24 cellular contexts compared by ENCODE assay signal in genomic region chr2:119608553-119608952, GRCh38.
DNase-seq lines count a peak whose midpoint lies in the region; ATAC-seq, FAIRE-seq and TF ChIP-seq lines count a peak whose summit lies in the region.
"Had no signal": no experiment of that assay in that cellular context is flagged by ENCODE, and none has a peak within 500 bp of the region (broad histone marks: within the 10 kb centered on the region; RNA-seq: fewer than 3 reads in every experiment).

No MANE protein-coding gene starts in this region.

- H3K79me1 ChIP-seq in H9 (ENCODE audit: insufficient read depth, low read depth, low read length, poor library complexity, severe bottlenecking) = no peaks in the 10 kb centered on the region

- in situ Hi-C loops in ACHN (cut with HindIII; ENCODE audit: low pct_ligation_motif_present, low pct_unique_long_range_greater_than_20kb, low sequenced_read_pairs) = no loop called here

- H3K4me3 Mint-ChIP-seq in H9 = no peak overlapping the region
- H3K4me3 Mint-ChIP-seq: CD14-positive monocyte; CD4-positive, alpha-beta T cell; CD8-positive, alpha-beta memory T cell; HFFc6 had no signal

- no peak overlapping the region for H3K14ac ChIP-seq in H9 (ENCODE audit: insufficient read depth, low read length)

- no peak overlapping the region for H2BK15ac ChIP-seq in H9 (ENCODE audit: low read depth, low read length)

- peaks cover 30% of the 10 kb centered on the region for H3K27me3 Mint-ChIP-seq in H9 (ENCODE audit: low read depth)

- H3K27ac ChIP-seq in H9 (ENCODE audit: insufficient read length, low read depth, low read length) = no peak overlapping the region
- no peak overlapping the region for H3K27ac ChIP-seq in heart right ventricle
- H3K27ac ChIP-seq: BLaER1 treated with 17β-estradiol and CSF1 and Interleukin-3, amounts not matched to agents 10 nM and 100 nM; GM23248 had no signal

- H3K9me3 ChIP-seq in H9 (ENCODE audit: control insufficient read depth, low read depth, low read length) (no peaks in the 10 kb centered on the region), heart right ventricle (peaks cover 0 to 12% (median 2%) of the 10 kb centered on the region in 11 donors)
- H3K9me3 ChIP-seq: BE2C had no signal

- H3K4me3 ChIP-seq in heart right ventricle = no peak overlapping the region
- H3K4me3 ChIP-seq: BLaER1 treated with 17β-estradiol and CSF1 and Interleukin-3, amounts not matched to agents 10 nM and 100 nM; GM23248 had no signal

- no peaks in the 10 kb centered on the region for H4K20me1 ChIP-seq in H9 (ENCODE audit: control insufficient read depth, insufficient read depth, insufficient read length)
- H4K20me1 ChIP-seq: BLaER1 treated with 17β-estradiol and CSF1 and Interleukin-3, amounts not matched to agents 10 nM and 100 nM had no signal

- no peak overlapping the region for H3K4me2 ChIP-seq in H9 (ENCODE audit: insufficient read depth, insufficient read length, low read length)
- H3K4me2 ChIP-seq: BLaER1 treated with 17β-estradiol and CSF1 and Interleukin-3, amounts not matched to agents 10 nM and 100 nM had no signal

- no peak overlapping the region for H3K18ac ChIP-seq in H9 (ENCODE audit: insufficient read length, low read depth, low read length)

- no peak for DNase-seq in H9
- peak; percentile 72 for DNase-seq in M059J (ENCODE audit: low read depth)
- DNase-seq in urothelium cell line (ENCODE audit: low spot score) = peak; percentile 61
- no peak for DNase-seq in ACHN
- no peak for DNase-seq in heart right ventricle
- DNase-seq in medulla oblongata (ENCODE audit: extremely low spot score) = no peak
- DNase-seq: AML-193; BE2C; Calu3; CD4-positive, alpha-beta T cell; CD8-positive, alpha-beta memory T cell; DMS53; DMS79 treated with DMSO at 0.1 percent for 48 hours; GM23248; H7; HFFc6 had no signal

- H3T11ph ChIP-seq in H9 (ENCODE audit: low read length) = no peak overlapping the region

- peak; percentile 44 for FAIRE-seq in urothelium cell line (lab: Jason Lieb, UNC)
- FAIRE-seq: A204.1, G401.6, GM12892, GM19239, H1 had no signal

- H3K79me2 ChIP-seq in H9 (ENCODE audit: insufficient read depth, low read length) = no peaks in the 10 kb centered on the region

- H3K23me2 ChIP-seq in H9 (ENCODE audit: insufficient read length, low read depth, low read length, poor library complexity, severe bottlenecking) = no peaks in the 10 kb centered on the region

- H3K36me3 ChIP-seq in heart right ventricle = no peaks in the 10 kb centered on the region
- H3K36me3 ChIP-seq: BE2C; BLaER1 treated with 17β-estradiol and CSF1 and Interleukin-3, amounts not matched to agents 10 nM and 100 nM had no signal

- H3K4me1 ChIP-seq in H9 (ENCODE audit: insufficient read depth, low read length) = no peaks in the 10 kb centered on the region
- H3K4me1 ChIP-seq in heart right ventricle = no peaks in the 10 kb centered on the region
- H3K4me1 ChIP-seq: BE2C; BLaER1 treated with 17β-estradiol and CSF1 and Interleukin-3, amounts not matched to agents 10 nM and 100 nM had no signal

- H3K27me3 ChIP-seq in H9 (ENCODE audit: insufficient read depth, low read length) = no peaks in the 10 kb centered on the region
- H3K27me3 ChIP-seq in heart right ventricle = peaks cover 0 to 13% (median 2%) of the 10 kb centered on the region in 7 donors
- H3K27me3 ChIP-seq: BE2C; BLaER1 treated with 17β-estradiol and CSF1 and Interleukin-3, amounts not matched to agents 10 nM and 100 nM had no signal

- H3K4ac ChIP-seq in H9 (ENCODE audit: low read depth, low read length) = no peak overlapping the region

- no peak overlapping the region for H3K56ac ChIP-seq in H9 (ENCODE audit: insufficient read length, low read depth, low read length)

- no peak overlapping the region for H4K5ac ChIP-seq in H9 (ENCODE audit: insufficient read length, low read depth, low read length)

- TF ChIP-seq CTCF in H9 (conservative IDR thresholded peaks at IDR 0.05) (no peak), heart right ventricle (IDR thresholded peaks at IDR 0.05) (no peak)

- H3K36me3 Mint-ChIP-seq in H9 (ENCODE audit: insufficient read depth in 1 of 3, low read depth in 3 of 3) = no peaks in the 10 kb centered on the region
- H3K36me3 Mint-ChIP-seq: CD14-positive monocyte had no signal

- H4K91ac ChIP-seq in H9 (ENCODE audit: insufficient read length, low read depth, low read length) = no peak overlapping the region

- peaks cover 7 to 10% of the 10 kb centered on the region in 2 experiments; a peak in 4 of 5 replicates for H3K9me3 Mint-ChIP-seq in H9

- intact Hi-C loops in heart right ventricle (cut with DNase I) = no loop called here

- H2BK12ac ChIP-seq in H9 (ENCODE audit: insufficient read length, low read depth, low read length) = no peak overlapping the region

- no peak overlapping the region for H4K8ac ChIP-seq in H9 (replicated peaks; ENCODE audit: insufficient read length, low read depth, low read length)

- H2AK5ac ChIP-seq in H9 (ENCODE audit: insufficient read length, low read length) = no peak overlapping the region

- no CpG with 5 or more reads among the region's 3 CpGs for WGBS in H9 (ENCODE audit: extremely low coverage, insufficient read length, low lambda C conversion rate)
- 72 to 87% methylated on average over 3 of the region's 3 CpGs for WGBS in heart right ventricle, 2 donors

- no peak overlapping the region for H2BK120ac ChIP-seq in H9 (ENCODE audit: low read depth, low read length, poor library complexity, severe bottlenecking)

- no peak for ATAC-seq in heart right ventricle
- ATAC-seq: HCT116 had no signal

- H3K4me1 Mint-ChIP-seq in H9 = no peaks in the 10 kb centered on the region
- H3K4me1 Mint-ChIP-seq: CD14-positive monocyte; CD8-positive, alpha-beta memory T cell had no signal

- no peak overlapping the region for H2AFZ ChIP-seq in H9 (ENCODE audit: low read length)
- H2AFZ ChIP-seq: GM23248 had no signal

- no peak overlapping the region for H2BK5ac ChIP-seq in H9 (ENCODE audit: insufficient read length, low read length)

- H3K27ac Mint-ChIP-seq in H9 = no peak overlapping the region
- H3K27ac Mint-ChIP-seq: CD14-positive monocyte; CD4-positive, alpha-beta T cell; CD8-positive, alpha-beta memory T cell; HFFc6 had no signal

- no peak overlapping the region for H3K23ac ChIP-seq in H9 (ENCODE audit: insufficient read length, low read depth, low read length)

- peak overlapping the region; percentile 13 for H3K9ac ChIP-seq in H9 (ENCODE audit: extremely low read depth, insufficient read length, low read length)
- H3K9ac ChIP-seq: BLaER1 treated with 17β-estradiol and CSF1 and Interleukin-3, amounts not matched to agents 10 nM and 100 nM; GM23248 had no signal

- no peak overlapping the region for H2BK20ac ChIP-seq in H9 (ENCODE audit: low read depth, low read length, poor library complexity, severe bottlenecking)

Comparison
In these comparisons a context has a peak if more than half of its experiments do, and no peak if none do; other contexts are left out.
1. DNase-seq: peak in M059J (single experiment) and urothelium cell line (single experiment); none in H9 (single experiment), ACHN (single experiment), heart right ventricle (0 of 2) and medulla oblongata (single experiment).